23 cellular contexts compared by ENCODE assay signal in the genomic region with DNA sequence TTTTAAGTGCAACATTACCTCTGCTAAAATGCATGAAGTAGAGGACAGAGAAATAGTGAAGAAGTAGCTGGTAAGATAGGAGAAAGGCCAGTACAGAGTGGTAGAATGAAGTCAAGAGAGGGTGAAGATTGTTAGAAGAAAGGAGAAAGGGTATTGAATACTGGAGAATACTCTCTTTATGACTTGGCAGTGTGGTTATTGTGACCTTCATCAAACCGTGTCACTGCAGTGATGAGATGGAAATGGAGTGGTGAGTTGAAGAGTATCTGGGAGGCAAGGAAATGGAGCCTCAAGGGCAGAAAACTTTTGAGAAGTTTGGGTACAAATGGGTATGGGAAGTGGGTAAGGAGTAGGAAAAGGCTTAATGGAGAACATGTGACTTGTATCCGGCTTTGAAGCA. TPM values are rescaled to one million over a fixed set of nuclear protein-coding genes. Genes with fewer than 3 reads are reported as not detected.
DNase-seq lines count a peak whose midpoint lies in the region; ATAC-seq and TF ChIP-seq lines count a peak whose summit lies in the region.
"Had no signal": no experiment of that assay in that cellular context is flagged by ENCODE, and none has a peak within 500 bp of the region (broad histone marks: within the 10 kb centered on the region; RNA-seq: fewer than 3 reads in every experiment).

No MANE protein-coding gene starts in this region.

- H3K9me3 Mint-ChIP-seq in activated CD4-positive, alpha-beta T cell treated with anti-CD3 and anti-CD28 coated beads, Interleukin-2, amount 10 ng/mL, durations not matched to agents 24 days and 14 days, result no peaks in the 10 kb centered on the region
- no peaks in the 10 kb centered on the region for H3K9me3 Mint-ChIP-seq in activated CD4-positive, alpha-beta T cell treated with anti-CD3 and anti-CD28 coated beads, Interleukin-2, amount 10 ng/mL, durations not matched to agents 7 days and 5 days
- H3K9me3 Mint-ChIP-seq in CD4-positive, CD25-positive, alpha-beta regulatory T cell, result peaks cover 0 to 4% (median 0%) of the 10 kb centered on the region in 7 donors
- peaks cover 2% of the 10 kb centered on the region for H3K9me3 Mint-ChIP-seq in memory B cell
- H3K9me3 Mint-ChIP-seq: nephron had no signal

- H3K4me3 Mint-ChIP-seq in activated CD4-positive, alpha-beta T cell treated with anti-CD3 and anti-CD28 coated beads, Interleukin-2, amount 10 ng/mL, durations not matched to agents 24 days and 14 days, result no peak overlapping the region
- no peak overlapping the region for H3K4me3 Mint-ChIP-seq in activated CD4-positive, alpha-beta T cell treated with anti-CD3 and anti-CD28 coated beads, Interleukin-2, amount 10 ng/mL, durations not matched to agents 7 days and 5 days
- no peak overlapping the region for H3K4me3 Mint-ChIP-seq in CD4-positive, CD25-positive, alpha-beta regulatory T cell
- no peak overlapping the region for H3K4me3 Mint-ChIP-seq in memory B cell
- H3K4me3 Mint-ChIP-seq: activated CD4-positive, alpha-beta memory T cell treated with anti-CD3 and anti-CD28 coated beads, Interleukin-2, amount 10 ng/mL, durations not matched to agents 7 days and 5 days; brain; nephron had no signal

- POLR2A ChIA-PET in activated CD4-positive, alpha-beta T cell treated with anti-CD3 and anti-CD28 coated beads, Interleukin-2, amount 10 ng/mL, durations not matched to agents 7 days and 5 days (lab: Charles Lee), result no interaction called here

- no peaks in the 10 kb centered on the region for H3K9me3 ChIP-seq in CD4-positive, CD25-positive, alpha-beta regulatory T cell (ENCODE audit: control insufficient read depth in 2 of 2, low read length in 2 of 2)
- H3K9me3 ChIP-seq in uterus (no peaks in the 10 kb centered on the region), tibial artery (no peaks in the 10 kb centered on the region), mucosa of descending colon (no peaks in the 10 kb centered on the region)
- H3K9me3 ChIP-seq: esophagus squamous epithelium, ovary, testis, vagina had no signal

- peak overlapping the region; percentile 30 for H3K27ac Mint-ChIP-seq in activated CD4-positive, alpha-beta T cell treated with anti-CD3 and anti-CD28 coated beads, Interleukin-2, amount 10 ng/mL, durations not matched to agents 24 days and 14 days
- H3K27ac Mint-ChIP-seq in activated CD4-positive, alpha-beta T cell treated with anti-CD3 and anti-CD28 coated beads, Interleukin-2, amount 10 ng/mL, durations not matched to agents 7 days and 5 days, result no peak overlapping the region
- H3K27ac Mint-ChIP-seq in CD4-positive, CD25-positive, alpha-beta regulatory T cell, result peak overlapping the region; percentile 1 to 13 (median 6)
- peak overlapping the region; percentile 0 for H3K27ac Mint-ChIP-seq in memory B cell
- H3K27ac Mint-ChIP-seq: activated CD4-positive, alpha-beta memory T cell treated with anti-CD3 and anti-CD28 coated beads, Interleukin-2, amount 10 ng/mL, durations not matched to agents 7 days and 5 days; nephron had no signal

- TF ChIP-seq POLR2A in uterus (IDR thresholded peaks at IDR 0.05), result no peak

- no peak overlapping the region for H3K4me3 ChIP-seq in CD4-positive, CD25-positive, alpha-beta regulatory T cell (ENCODE audit: low read depth, low read length)
- H3K4me3 ChIP-seq in uterus, result no peak overlapping the region
- H3K4me3 ChIP-seq in tibial artery, result no peak overlapping the region
- no peak overlapping the region for H3K4me3 ChIP-seq in mucosa of descending colon
- H3K4me3 ChIP-seq: dorsolateral prefrontal cortex, esophagus squamous epithelium, lung, ovary, vagina had no signal

- H3K27me3 Mint-ChIP-seq in activated CD4-positive, alpha-beta T cell treated with anti-CD3 and anti-CD28 coated beads, Interleukin-2, amount 10 ng/mL, durations not matched to agents 24 days and 14 days, result no peaks in the 10 kb centered on the region
- H3K27me3 Mint-ChIP-seq in activated CD4-positive, alpha-beta T cell treated with anti-CD3 and anti-CD28 coated beads, Interleukin-2, amount 10 ng/mL, durations not matched to agents 7 days and 5 days, result no peaks in the 10 kb centered on the region
- H3K27me3 Mint-ChIP-seq in CD4-positive, CD25-positive, alpha-beta regulatory T cell, result no peaks in the 10 kb centered on the region
- no peaks in the 10 kb centered on the region for H3K27me3 Mint-ChIP-seq in memory B cell
- H3K27me3 Mint-ChIP-seq: activated CD4-positive, alpha-beta memory T cell treated with anti-CD3 and anti-CD28 coated beads, Interleukin-2, amount 10 ng/mL, durations not matched to agents 7 days and 5 days; brain had no signal

- H3K36me3 Mint-ChIP-seq in activated CD4-positive, alpha-beta T cell treated with anti-CD3 and anti-CD28 coated beads, Interleukin-2, amount 10 ng/mL, durations not matched to agents 24 days and 14 days (ENCODE audit: low read depth), result peaks cover 20% of the 10 kb centered on the region
- peaks cover 23% of the 10 kb centered on the region for H3K36me3 Mint-ChIP-seq in activated CD4-positive, alpha-beta T cell treated with anti-CD3 and anti-CD28 coated beads, Interleukin-2, amount 10 ng/mL, durations not matched to agents 7 days and 5 days (ENCODE audit: low read depth)
- H3K36me3 Mint-ChIP-seq in CD4-positive, CD25-positive, alpha-beta regulatory T cell, result peaks cover 36% of the 10 kb centered on the region
- peaks cover 12% of the 10 kb centered on the region for H3K36me3 Mint-ChIP-seq in memory B cell

- no peak for ATAC-seq in CD4-positive, CD25-positive, alpha-beta regulatory T cell (ENCODE audit: low read depth in 2 of 2)
- ATAC-seq in memory B cell (ENCODE audit: low read depth) (no peak), mucosa of descending colon (no peak)

- TF ChIP-seq CTCF in uterus (IDR thresholded peaks at IDR 0.05), result no peak
- TF ChIP-seq CTCF in tibial artery (IDR thresholded peaks at IDR 0.05), result no peak
- TF ChIP-seq CTCF in mucosa of descending colon (IDR thresholded peaks at IDR 0.05), result no peak

- no peaks in the 10 kb centered on the region for H3K36me3 ChIP-seq in CD4-positive, CD25-positive, alpha-beta regulatory T cell (ENCODE audit: control insufficient read depth, insufficient read depth, low read length)
- H3K36me3 ChIP-seq in uterus (no peaks in the 10 kb centered on the region), tibial artery (no peaks in the 10 kb centered on the region), mucosa of descending colon (ENCODE audit: low read depth) (no peaks in the 10 kb centered on the region)
- H3K36me3 ChIP-seq: ovary, vagina had no signal

- H3K4me1 ChIP-seq in CD4-positive, CD25-positive, alpha-beta regulatory T cell (ENCODE audit: control insufficient read depth, insufficient read depth, low read length, poor library complexity, severe bottlenecking), result no peaks in the 10 kb centered on the region
- no peaks in the 10 kb centered on the region for H3K4me1 ChIP-seq in uterus
- peaks cover 0 to 4% (median 0%) of the 10 kb centered on the region in 4 donors for H3K4me1 ChIP-seq in tibial artery
- no peaks in the 10 kb centered on the region for H3K4me1 ChIP-seq in mucosa of descending colon (ENCODE audit: low read depth)
- H3K4me1 ChIP-seq: testis had no signal

- H3K27me3 ChIP-seq in CD4-positive, CD25-positive, alpha-beta regulatory T cell (ENCODE audit: control insufficient read depth, insufficient read depth, low read length), result no peaks in the 10 kb centered on the region
- H3K27me3 ChIP-seq in uterus, result no peaks in the 10 kb centered on the region
- no peaks in the 10 kb centered on the region for H3K27me3 ChIP-seq in tibial artery
- H3K27me3 ChIP-seq: dorsolateral prefrontal cortex, esophagus squamous epithelium, ovary, testis, vagina had no signal

- in situ Hi-C loops in SK-MEL-5 (cut with HindIII; ENCODE audit: low pct_unique_long_range_greater_than_20kb, low sequenced_read_pairs), result no loop called here

- CTCF ChIA-PET in activated CD4-positive, alpha-beta T cell treated with anti-CD3 and anti-CD28 coated beads, Interleukin-2, amount 10 ng/mL, durations not matched to agents 7 days and 5 days (lab: Charles Lee), result interaction anchor here (0.6 to 0.9 kb wide), 2 partner anchors 466 to 521 kb away, joined by 3 to 6 read pairs; no protein-coding TSS in a partner anchor

- H3K27ac ChIP-seq in CD4-positive, CD25-positive, alpha-beta regulatory T cell (ENCODE audit: insufficient read depth, low read length, poor library complexity, severe bottlenecking), result no peak overlapping the region
- no peak overlapping the region for H3K27ac ChIP-seq in uterus
- no peak overlapping the region for H3K27ac ChIP-seq in tibial artery
- H3K27ac ChIP-seq: dorsolateral prefrontal cortex, esophagus squamous epithelium, ovary, testis, vagina had no signal

- peaks cover 17% of the 10 kb centered on the region for H3K4me1 Mint-ChIP-seq in activated CD4-positive, alpha-beta T cell treated with anti-CD3 and anti-CD28 coated beads, Interleukin-2, amount 10 ng/mL, durations not matched to agents 24 days and 14 days
- H3K4me1 Mint-ChIP-seq in activated CD4-positive, alpha-beta T cell treated with anti-CD3 and anti-CD28 coated beads, Interleukin-2, amount 10 ng/mL, durations not matched to agents 7 days and 5 days, result peaks cover 25% of the 10 kb centered on the region
- peaks cover 27 to 31% (median 28%) of the 10 kb centered on the region in 4 donors for H3K4me1 Mint-ChIP-seq in CD4-positive, CD25-positive, alpha-beta regulatory T cell
- peaks cover 21% of the 10 kb centered on the region for H3K4me1 Mint-ChIP-seq in memory B cell
- H3K4me1 Mint-ChIP-seq: nephron had no signal

- no peak for DNase-seq in activated CD4-positive, alpha-beta T cell treated with anti-CD3 and anti-CD28 coated beads, Interleukin-2, amount 10 ng/mL, durations not matched to agents 24 days and 14 days
- DNase-seq in activated CD4-positive, alpha-beta T cell treated with anti-CD3 and anti-CD28 coated beads, Interleukin-2, amount 10 ng/mL, durations not matched to agents 7 days and 5 days, result no peak
- DNase-seq in CD4-positive, CD25-positive, alpha-beta regulatory T cell, result no peak
- DNase-seq in SK-MEL-5 (ENCODE audit: low read depth, low spot score) (peak; percentile 28), memory B cell (ENCODE audit: low spot score in 2 of 2) (no peak), uterus (no peak), tibial artery (no peak), mucosa of descending colon (no peak)
- DNase-seq: activated CD4-positive, alpha-beta memory T cell treated with anti-CD3 and anti-CD28 coated beads, Interleukin-2, amount 10 ng/mL, durations not matched to agents 7 days and 5 days; activated effector memory CD4-positive, alpha-beta T cell treated with anti-CD3 and anti-CD28 coated beads, Interleukin-2, amount 50 U/mL, for 16 hours; amniotic stem cell; dorsolateral prefrontal cortex; esophagus squamous epithelium; NCI-H1092; NCI-H1694; ovary; stimulated activated CD4-positive, alpha-beta T cell treated with anti-CD3 and anti-CD28 coated beads, Interleukin-15, amount 100 ng/mL, for 24 hours; stimulated activated naive CD4-positive, alpha-beta T cell; testis had no signal

- intact Hi-C loops in activated CD4-positive, alpha-beta T cell treated with anti-CD3 and anti-CD28 coated beads, Interleukin-2, amount 10 ng/mL, durations not matched to agents 24 days and 14 days (cut with micrococcal nuclease), result no loop called here
- intact Hi-C loops in uterus (cut with DNase I; ENCODE audit: low total_unique reads) (no loop called here), tibial artery (cut with DNase I; ENCODE audit: low total_unique reads) (no loop called here), mucosa of descending colon (cut with DNase I, micrococcal nuclease) (no loop called here)

RNA-seq across cellular contexts. Expression of a gene that starts 24.7 kb away (rescaled TPM):
- 10.1 and 10.9 TPM in 2 replicates for total RNA-seq in activated CD4-positive, alpha-beta T cell treated with anti-CD3 and anti-CD28 coated beads, Interleukin-2, amount 10 ng/mL, durations not matched to agents 24 days and 14 days
- total RNA-seq in activated CD4-positive, alpha-beta T cell treated with anti-CD3 and anti-CD28 coated beads, Interleukin-2, amount 10 ng/mL, durations not matched to agents 7 days and 5 days, result 10 to 100 TPM; 12.5 to 17.5 TPM
- total RNA-seq in CD4-positive, CD25-positive, alpha-beta regulatory T cell, result 15.5 TPM
- polyA plus RNA-seq in CD4-positive, CD25-positive, alpha-beta regulatory T cell, result 10 to 100 TPM in 3 of 4 donors, 1 to 10 TPM in 1; 7.9 to 15.9 (median 12.2) TPM
- 10.9 and 13.0 TPM in 2 replicates for total RNA-seq in SK-MEL-5 (2014; rRNA removed; shearing (Covaris generic))
- polyA plus RNA-seq in SK-MEL-5 (2015; cell fraction: cytosol; rRNA removed), result 4.4 and 6.3 TPM in 2 replicates
- polyA plus RNA-seq in SK-MEL-5 (2015; cell fraction: nucleus; rRNA removed), result 4.0 and 6.8 TPM in 2 replicates
- total RNA-seq in uterus (10 to 100 TPM; 17.2 to 62.1 (median 27.7) TPM), mucosa of descending colon (10 to 100 TPM; 12.0 to 24.2 (median 13.3) TPM)

RNA-seq across cellular contexts. Expression of a gene that starts 46.3 kb away (rescaled TPM):
- total RNA-seq in activated CD4-positive, alpha-beta T cell treated with anti-CD3 and anti-CD28 coated beads, Interleukin-2, amount 10 ng/mL, durations not matched to agents 24 days and 14 days, result 103 and 111 TPM in 2 replicates
- 100 to 1,000 TPM; 140 to 170 TPM for total RNA-seq in activated CD4-positive, alpha-beta T cell treated with anti-CD3 and anti-CD28 coated beads, Interleukin-2, amount 10 ng/mL, durations not matched to agents 7 days and 5 days
- 156 TPM for total RNA-seq in CD4-positive, CD25-positive, alpha-beta regulatory T cell
- 100 to 1,000 TPM; 149 to 183 (median 153) TPM for polyA plus RNA-seq in CD4-positive, CD25-positive, alpha-beta regulatory T cell
- total RNA-seq in SK-MEL-5 (2014; rRNA removed; shearing (Covaris generic)), result 132 and 144 TPM in 2 replicates
- polyA plus RNA-seq in SK-MEL-5 (2015; cell fraction: cytosol; rRNA removed), result 90.4 and 95.2 TPM in 2 replicates
- polyA plus RNA-seq in SK-MEL-5 (2015; cell fraction: nucleus; rRNA removed), result 18.7 and 19.3 TPM in 2 replicates
- total RNA-seq in uterus (100 to 1,000 TPM in 2 of 4 donors, 10 to 100 TPM in 2; 41.8 to 208 (median 110) TPM), mucosa of descending colon (100 to 1,000 TPM; 109 to 178 (median 143) TPM)
